8 cellular contexts compared by ENCODE assay signal in the genomic region with DNA sequence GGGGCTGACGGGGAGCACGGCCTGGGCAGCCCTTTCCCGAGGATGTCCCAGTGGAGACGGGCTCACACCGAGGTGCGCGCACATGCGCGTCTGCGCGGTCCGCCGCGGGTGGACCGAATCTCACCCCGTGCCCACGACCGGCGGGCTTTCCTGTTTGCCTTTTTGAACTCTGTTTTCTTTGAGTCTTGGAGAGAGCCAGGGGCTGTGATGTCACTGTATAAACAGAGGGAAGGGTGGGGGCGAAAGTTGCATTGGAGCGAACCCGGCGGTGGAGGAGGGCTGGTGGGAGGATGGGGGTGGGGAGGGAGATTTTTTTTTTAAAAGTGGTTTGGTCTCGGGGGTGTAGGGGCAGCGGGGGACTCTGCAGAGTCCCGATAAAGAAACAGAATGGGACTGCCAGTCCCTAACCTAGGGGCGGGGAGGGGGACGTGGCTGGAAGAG.
DNase-seq lines count a peak whose midpoint lies in the region; ATAC-seq, FAIRE-seq and TF ChIP-seq lines count a peak whose summit lies in the region.

No MANE protein-coding gene starts in this region.

- peak overlapping the region; percentile 88 for H2AFZ ChIP-seq in mammary epithelial cell (ENCODE audit: low read depth, low read length)

- no peaks in the 10 kb centered on the region for H3K36me3 ChIP-seq in mammary epithelial cell (ENCODE audit: insufficient read depth, low read length)
- H3K36me3 ChIP-seq in WERI-Rb-1, result no peaks in the 10 kb centered on the region

- intact Hi-C loops in mammary epithelial cell (cut with micrococcal nuclease), result no loop called here

- no peaks in the 10 kb centered on the region for H3K9me3 ChIP-seq in mammary epithelial cell (replicated peaks; ENCODE audit: insufficient read depth, low read length)
- no peaks in the 10 kb centered on the region for H3K9me3 ChIP-seq in WERI-Rb-1 (ENCODE audit: severe bottlenecking)

- no peaks in the 10 kb centered on the region for H3K79me2 ChIP-seq in mammary epithelial cell (ENCODE audit: insufficient read depth, low read length)

- peak; percentile 55 for FAIRE-seq in HTR-8/SVneo (lab: Jason Lieb, UNC)

- TF ChIP-seq CTCF in mammary epithelial cell (conservative IDR thresholded peaks at IDR 0.05 in 1 of 2, IDR thresholded peaks at IDR 0.05 in 1 of 2; ENCODE audit: extremely low read depth in 1 of 2, insufficient read depth in 1 of 2, low read depth in 1 of 2, low read length in 2 of 2), result no peak
- TF ChIP-seq CTCF in WERI-Rb-1 (IDR thresholded peaks at IDR 0.05; ENCODE audit: low read depth, low read length), result no peak

- in situ Hi-C loops in mammary epithelial cell (cut with MboI; ENCODE audit: low sequenced_read_pairs in 2 of 2), result loop anchor here (10.0 to 25.0 kb wide), 3 partner anchors 84 to 394 kb away; a partner anchor contains a TSS

- H3K4me2 ChIP-seq in mammary epithelial cell (ENCODE audit: insufficient read depth, low read depth, low read length), result peak overlapping the region; percentile 99

- peaks cover 45% of the 10 kb centered on the region for H3K4me1 ChIP-seq in mammary epithelial cell (ENCODE audit: insufficient read depth, low read length)

- peak overlapping the region; percentile 68 for H3K4me3 Mint-ChIP-seq in stimulated activated effector memory CD8-positive, alpha-beta T cell treated with anti-CD3 and anti-CD28 coated beads, Interleukin-12 subunit alpha, Interleukin-12 subunit beta, amount 100 ng/mL, for 72 hours

- BruUV-seq in mammary epithelial cell (replicated peaks; lab: Mats Ljungman, UMichigan), result no TSS peak

- CTCF ChIA-PET in mammary epithelial cell (lab: Charles Lee; ENCODE audit: low non-redundant PET), result no interaction called here

- no peak for ATAC-seq in stimulated activated effector memory CD8-positive, alpha-beta T cell treated with anti-CD3 and anti-CD28 coated beads, Interleukin-12 subunit alpha, Interleukin-12 subunit beta, amount 100 ng/mL, for 72 hours

- H3K9ac ChIP-seq in mammary epithelial cell (ENCODE audit: insufficient read depth, low read length), result peak overlapping the region; percentile 37

- no peaks in the 10 kb centered on the region for H4K20me1 ChIP-seq in mammary epithelial cell (ENCODE audit: insufficient read depth, low read length)

- dilution Hi-C loops in mammary epithelial cell (cut with HindIII; ENCODE audit: low sequenced_read_pairs), result no loop called here

- no peaks in the 10 kb centered on the region for H3K9me3 Mint-ChIP-seq in stimulated activated effector memory CD8-positive, alpha-beta T cell treated with anti-CD3 and anti-CD28 coated beads, Interleukin-12 subunit alpha, Interleukin-12 subunit beta, amount 100 ng/mL, for 72 hours

- no peaks in the 10 kb centered on the region for H3K36me3 Mint-ChIP-seq in stimulated activated effector memory CD8-positive, alpha-beta T cell treated with anti-CD3 and anti-CD28 coated beads, Interleukin-12 subunit alpha, Interleukin-12 subunit beta, amount 100 ng/mL, for 72 hours

- H3K27me3 ChIP-seq in mammary epithelial cell (ENCODE audit: insufficient read depth, low read length), result no peaks in the 10 kb centered on the region
- peaks cover 81% of the 10 kb centered on the region for H3K27me3 ChIP-seq in WERI-Rb-1 (ENCODE audit: insufficient read depth, low read depth, severe bottlenecking)

- WGBS in mammary epithelial cell (ENCODE audit: low coverage, missing lambda C conversion rate), result 13% methylated on average over 19 of the region's 28 CpGs

- peak; percentile 41 for DNase-seq in HTR-8/SVneo (ENCODE audit: insufficient read length, low spot score)
- DNase-seq in mammary epithelial cell, result peak; percentile 59
- peak; percentile 86 for DNase-seq in kidney glomerular epithelial cell (lab: John Stamatoyannopoulos, UW)
- DNase-seq in stimulated activated effector memory CD8-positive, alpha-beta T cell treated with anti-CD3 and anti-CD28 coated beads, Interleukin-12 subunit alpha, Interleukin-12 subunit beta, amount 100 ng/mL, for 72 hours (ENCODE audit: low spot score in 2 of 2), result no peak
- no peak for DNase-seq in WERI-Rb-1
- no peak for DNase-seq in NCI-H1105 (lab: John Stamatoyannopoulos, UW)
- DNase-seq in cortex of kidney (lab: John Stamatoyannopoulos, UW), result no peak
- DNase-seq in Kasumi-1 (lab: John Stamatoyannopoulos, UW), result no peak

- no peak overlapping the region for H3K27ac Mint-ChIP-seq in stimulated activated effector memory CD8-positive, alpha-beta T cell treated with anti-CD3 and anti-CD28 coated beads, Interleukin-12 subunit alpha, Interleukin-12 subunit beta, amount 100 ng/mL, for 72 hours

- peaks cover 20% of the 10 kb centered on the region for H3K4me1 Mint-ChIP-seq in stimulated activated effector memory CD8-positive, alpha-beta T cell treated with anti-CD3 and anti-CD28 coated beads, Interleukin-12 subunit alpha, Interleukin-12 subunit beta, amount 100 ng/mL, for 72 hours

- H3K27ac ChIP-seq in mammary epithelial cell (ENCODE audit: insufficient read depth, low read depth, low read length), result no peak overlapping the region
- no peak overlapping the region for H3K27ac ChIP-seq in WERI-Rb-1

- H3K4me3 ChIP-seq in mammary epithelial cell (replicated peaks in 1 of 3; ENCODE audit: insufficient read depth in 1 of 3, low read depth in 2 of 3, low read length in 3 of 3) (peak overlapping the region; percentile 36 to 61 (median 36)), WERI-Rb-1 (ENCODE audit: low read depth, low read length) (no peak overlapping the region)

Comparison
In these comparisons a context has a peak if more than half of its experiments do, and no peak if none do; other contexts are left out.
1. DNase-seq: peak in HTR-8/SVneo (single experiment), mammary epithelial cell (single experiment) and kidney glomerular epithelial cell (single experiment); none in stimulated activated effector memory CD8-positive, alpha-beta T cell treated with anti-CD3 and anti-CD28 coated beads, Interleukin-12 subunit alpha, Interleukin-12 subunit beta, amount 100 ng/mL, for 72 hours (0 of 2), WERI-Rb-1 (single experiment), NCI-H1105 (single experiment), cortex of kidney (single experiment) and Kasumi-1 (0 of 2).